In genomic region chr1:45643978-45644377, GRCh38 we compare ENCODE assay signal across 16 cellular contexts. TPM values are rescaled to one million over a fixed set of nuclear protein-coding genes. Genes with fewer than 3 reads are reported as not detected.
A peak's percentile ranks its signal among the peaks of the same experiment; 100 is the strongest.
DNase-seq lines count a peak whose midpoint lies in the region; ATAC-seq, FAIRE-seq and TF ChIP-seq lines count a peak whose summit lies in the region.
"Had no signal": no experiment of that assay in that cellular context is flagged by ENCODE, and none has a peak within 500 bp of the region (broad histone marks: within the 10 kb centered on the region; RNA-seq: fewer than 3 reads in every experiment).

No MANE protein-coding gene starts in this region.

- H3K4me2 ChIP-seq in MM.1S (ENCODE audit: low read depth, low read length) (no peak overlapping the region), neural progenitor cell (no peak overlapping the region)

- DNase-seq in D721Med (ENCODE audit: insufficient read length, low spot score) (no peak), MM.1S (peak; percentile 50), caudate nucleus (lab: John Stamatoyannopoulos, UW) (no peak), mucosa of descending colon (peak in 1 of 3 donors; percentile 67), neural progenitor cell (ENCODE audit: low spot score) (no peak), H54 (ENCODE audit: insufficient read length, low spot score) (no peak)
- DNase-seq: activated T-cell treated with anti-CD3 and anti-CD28 coated beads, Interleukin-2, amount 50 U/mL, for 48 hours; cortex of kidney; DMS79; NCI-H446 treated with DMSO at 0.1 percent for 48 hours; stimulated activated CD4-positive, alpha-beta T cell treated with anti-CD3 and anti-CD28 coated beads, Interleukin-4, amount 100 ng/mL, for 1 hour; tibial artery had no signal

- peaks cover 3% of the 10 kb centered on the region; the same call in 1 of the 2 replicates for H3K36me3 ChIP-seq in MM.1S (replicated peaks; ENCODE audit: insufficient read depth, low read length)
- peaks cover 4% of the 10 kb centered on the region for H3K36me3 ChIP-seq in mucosa of descending colon (ENCODE audit: low read depth)
- peaks cover 18% of the 10 kb centered on the region for H3K36me3 ChIP-seq in neural progenitor cell

- peak; percentile 94 for ATAC-seq in mucosa of descending colon
- ATAC-seq in GM21528 (IDR thresholded peaks at IDR 0.05; ENCODE audit: low FRiP score, unreplicated experiment): no peak
- ATAC-seq in HG03460 (IDR thresholded peaks at IDR 0.05; ENCODE audit: unreplicated experiment): no peak

- no peak overlapping the region for H2AFZ ChIP-seq in MM.1S (ENCODE audit: low read length)
- H2AFZ ChIP-seq in neural progenitor cell (replicated peaks): no peak overlapping the region

- H3K36me3 Mint-ChIP-seq in neural progenitor cell: peaks cover 30% of the 10 kb centered on the region

- TF ChIP-seq CTCF in D721Med (IDR thresholded peaks at IDR 0.05; ENCODE audit: insufficient read depth, missing control alignments) (peak; percentile 6), MM.1S (IDR thresholded peaks at IDR 0.05; ENCODE audit: low read length) (peak; percentile 45), mucosa of descending colon (IDR thresholded peaks at IDR 0.05) (peak; percentile 17), neural progenitor cell (IDR thresholded peaks at IDR 0.05) (no peak)

- no peaks in the 10 kb centered on the region for H4K20me1 ChIP-seq in MM.1S (ENCODE audit: insufficient read depth, low read length)
- H4K20me1 ChIP-seq in neural progenitor cell (ENCODE audit: low read depth): peaks cover 26% of the 10 kb centered on the region

- intact Hi-C loops in mucosa of descending colon (cut with DNase I, micrococcal nuclease): no loop called here

- peaks cover 8% of the 10 kb centered on the region; the same call in 1 of the 2 replicates for H3K4me1 ChIP-seq in MM.1S (ENCODE audit: low read length)
- peaks cover 18% of the 10 kb centered on the region for H3K4me1 ChIP-seq in mucosa of descending colon (ENCODE audit: low read depth)
- no peaks in the 10 kb centered on the region for H3K4me1 ChIP-seq in neural progenitor cell
- H3K4me1 ChIP-seq: HAP-1, tibial artery had no signal

- H3K9ac ChIP-seq in MM.1S (ENCODE audit: low read length) (no peak overlapping the region; the same call in 1 of the 2 replicates), neural progenitor cell (no peak overlapping the region)

- H3K27me3 ChIP-seq in MM.1S (replicated peaks; ENCODE audit: insufficient read depth, low read length): no peaks in the 10 kb centered on the region
- H3K27me3 ChIP-seq in neural progenitor cell: no peaks in the 10 kb centered on the region
- H3K27me3 ChIP-seq: tibial artery had no signal

- H3K79me2 ChIP-seq in MM.1S (ENCODE audit: low read length) (peaks cover 8% of the 10 kb centered on the region; the same call in 1 of the 2 replicates), neural progenitor cell (ENCODE audit: low read depth) (peaks cover 33% of the 10 kb centered on the region)

- no peak overlapping the region for H3K4me3 Mint-ChIP-seq in neural progenitor cell
- H3K4me3 Mint-ChIP-seq: T-helper 2 cell treated with Interferon-gamma antibody and Interleukin-4, amounts not matched to agents 5 μg/mL and 100 μg/mL, for 36 hours had no signal

- H3K4me1 Mint-ChIP-seq in neural progenitor cell: no peaks in the 10 kb centered on the region

- no peaks in the 10 kb centered on the region for H3K9me2 ChIP-seq in MM.1S (replicated peaks; ENCODE audit: insufficient read depth, low read length)

- FAIRE-seq in D721Med (lab: Jason Lieb, UNC) (no peak), H54 (lab: Jason Lieb, UNC) (no peak)

- TF ChIP-seq POLR2A in H54 (IDR thresholded peaks at IDR 0.05; ENCODE audit: low read depth, low read length): no peak

- 0 out of 2 replicates have a peak, but pooled peaks cover 4% of the 10 kb centered on the region for H3F3A ChIP-seq in MM.1S (ENCODE audit: insufficient read depth, low read length)
- H3F3A ChIP-seq in neural progenitor cell (ENCODE audit: low read depth): peaks cover 17% of the 10 kb centered on the region

- H3K27ac ChIP-seq in MM.1S (ENCODE audit: low read length) (peak overlapping the region; percentile 3; the same call in 1 of the 2 replicates), caudate nucleus (ENCODE audit: low read depth, low read length) (peak overlapping the region; percentile 61), neural progenitor cell (no peak overlapping the region)
- H3K27ac ChIP-seq: tibial artery had no signal

- H3K27me3 Mint-ChIP-seq in neural progenitor cell (ENCODE audit: insufficient read depth, low read depth): no peaks in the 10 kb centered on the region

- H3K4me3 ChIP-seq in MM.1S (ENCODE audit: low read length) (no peak overlapping the region), mucosa of descending colon (no peak overlapping the region), neural progenitor cell (no peak overlapping the region)
- H3K4me3 ChIP-seq: HAP-1, tibial artery had no signal

- H3K9me3 ChIP-seq in MM.1S (replicated peaks; ENCODE audit: insufficient read depth, low read length) (no peaks in the 10 kb centered on the region), mucosa of descending colon (no peaks in the 10 kb centered on the region), neural progenitor cell (ENCODE audit: low read depth) (no peaks in the 10 kb centered on the region)
- H3K9me3 ChIP-seq: HAP-1, tibial artery had no signal

- H3K9me3 Mint-ChIP-seq in neural progenitor cell: no peaks in the 10 kb centered on the region
- H3K9me3 Mint-ChIP-seq: T-helper 2 cell treated with Interferon-gamma antibody and Interleukin-4, amounts not matched to agents 5 μg/mL and 100 μg/mL, for 36 hours had no signal

- no peak overlapping the region for H3K27ac Mint-ChIP-seq in neural progenitor cell
- H3K27ac Mint-ChIP-seq: T-helper 2 cell treated with Interferon-gamma antibody and Interleukin-4, amounts not matched to agents 5 μg/mL and 100 μg/mL, for 36 hours had no signal

RNA-seq across cellular contexts. Expression of gene CCDC17, which starts 20.1 kb away (rescaled TPM):
- total RNA-seq in mucosa of descending colon (1 to 10 TPM; 4.1 to 6.8 (median 6.0) TPM), neural progenitor cell (ENCODE audit: low replicate concordance) (1.5 and 1.7 TPM in 2 replicates)

RNA-seq across cellular contexts. Expression of gene GPBP1L1, which starts 42.4 kb away (rescaled TPM):
- total RNA-seq in mucosa of descending colon (100 to 1,000 TPM; 167 to 246 (median 179) TPM), neural progenitor cell (ENCODE audit: low replicate concordance) (147 and 262 TPM in 2 replicates)

RNA-seq across cellular contexts. Expression of gene TMEM69, which starts 44.0 kb away (rescaled TPM):
- total RNA-seq in mucosa of descending colon (10 to 100 TPM; 17.2 to 25.5 (median 21.4) TPM), neural progenitor cell (ENCODE audit: low replicate concordance) (56.0 and 65.2 TPM in 2 replicates)
